ENCODE assay signal across 1 cellular context in the genomic region with DNA sequence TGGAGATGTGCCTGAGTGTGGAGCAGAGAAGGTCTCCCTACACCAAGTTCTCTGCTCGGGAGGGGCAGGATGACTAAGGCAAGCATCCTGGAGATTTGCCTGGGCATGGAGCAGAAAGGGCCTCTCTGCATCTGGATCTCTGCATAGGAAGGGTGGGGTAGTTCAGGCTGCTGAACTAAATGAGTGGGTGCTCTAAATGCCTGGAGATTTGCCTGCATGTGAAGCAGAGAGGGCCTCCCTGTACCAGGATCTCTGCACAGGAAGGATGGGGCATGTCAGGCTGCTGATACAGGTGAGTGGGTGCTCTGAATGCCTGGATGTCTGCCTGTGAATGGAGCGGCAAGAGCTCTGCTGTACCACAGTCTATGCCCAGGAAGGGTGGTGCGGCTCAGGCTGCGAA.
TF ChIP-seq lines count a peak whose summit lies in the region.

No MANE protein-coding gene starts in this region.

TF ChIP-seq in IMR-90, 13 proteins besides CTCF, POLR2A, EP300 and RAD21:
- peak; percentile 13; the same call in 1 of the 2 replicates for TF ChIP-seq MAZ (IDR thresholded peaks at IDR 0.05; ENCODE audit: borderline replicate concordance, low read depth, low read length)
- no peak for TF ChIP-seq RFX5 (IDR thresholded peaks at IDR 0.05; ENCODE audit: low read depth, low read length)
